Comparison of ENCODE assay signal across 12 cellular contexts in the genomic region with DNA sequence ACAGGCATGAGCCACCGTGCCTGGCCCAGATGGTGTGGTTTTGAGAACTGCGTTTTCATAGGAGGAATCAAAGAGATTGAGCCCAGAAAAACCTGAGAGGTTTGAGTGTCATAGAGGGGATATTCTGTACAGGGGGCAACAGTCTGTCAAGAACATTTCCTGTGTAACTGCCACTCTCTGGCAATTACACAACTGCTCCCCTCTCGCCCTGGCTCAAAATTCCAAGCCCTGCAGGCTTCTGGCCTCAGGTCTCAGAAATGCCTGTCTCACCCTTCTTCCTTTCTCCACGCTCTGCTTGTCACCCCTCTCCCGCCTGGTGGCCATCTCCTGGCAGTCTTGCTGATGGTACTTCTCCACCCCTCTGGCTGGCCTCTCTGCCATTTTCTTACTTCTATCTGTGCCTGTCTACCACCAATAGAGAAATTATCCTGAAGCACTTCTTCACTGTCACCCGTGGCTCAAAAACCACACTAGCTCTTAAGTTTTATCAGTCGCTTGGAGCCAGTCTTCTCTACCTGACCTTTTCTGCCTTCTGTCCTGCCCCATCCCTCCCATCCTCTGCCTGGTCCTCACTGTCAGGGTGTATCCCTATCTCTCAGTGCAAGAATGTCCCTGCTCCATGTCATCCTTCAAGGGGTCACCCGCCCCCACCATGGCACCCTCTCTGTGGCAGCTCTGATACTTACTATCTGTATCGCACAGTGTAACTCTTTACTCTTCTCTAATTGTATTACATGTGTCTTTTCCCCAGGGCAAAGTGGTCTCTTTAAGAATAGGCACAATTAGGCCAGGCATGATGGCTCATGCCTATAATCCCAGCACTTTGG. TPM values are rescaled to one million over a fixed set of nuclear protein-coding genes. Genes with fewer than 3 reads are reported as not detected.
A peak's percentile ranks its signal among the peaks of the same experiment; 100 is the strongest.
DNase-seq lines count a peak whose midpoint lies in the region; ATAC-seq, FAIRE-seq and TF ChIP-seq lines count a peak whose summit lies in the region.
"Had no signal": no experiment of that assay in that cellular context is flagged by ENCODE, and none has a peak within 500 bp of the region (broad histone marks: within the 10 kb centered on the region; RNA-seq: fewer than 3 reads in every experiment).

No MANE protein-coding gene starts in this region.

- no peaks in the 10 kb centered on the region for H3K27me3 ChIP-seq in K562 (ENCODE audit: control insufficient read depth in 2 of 2, insufficient read depth in 2 of 2, low read length in 2 of 2)
- no peaks in the 10 kb centered on the region for H3K27me3 ChIP-seq in naive thymus-derived CD4-positive, alpha-beta T cell (ENCODE audit: control insufficient read depth in 2 of 2, insufficient read depth in 2 of 2, low read length in 2 of 2)
- no peaks in the 10 kb centered on the region for H3K27me3 ChIP-seq in thyroid gland

- peak overlapping the region; percentile 24 to 37 for H3K27ac Mint-ChIP-seq in activated naive CD4-positive, alpha-beta T cell treated with anti-CD3 and anti-CD28 coated beads, Interleukin-2, amount 50 U/mL, for 72 hours
- H3K27ac Mint-ChIP-seq in activated naive CD4-positive, alpha-beta T cell treated with anti-CD3 and anti-CD28 coated beads, Interleukin-2, amount 10 ng/mL, durations not matched to agents 7 days and 5 days, result no peak overlapping the region
- H3K27ac Mint-ChIP-seq in naive thymus-derived CD4-positive, alpha-beta T cell, result peak overlapping the region in 6 of 9 donors; percentile 15 to 60 (median 40)

- 36% methylated on average over 9 of the region's 9 CpGs for WGBS in K562 (ENCODE audit: insufficient coverage, low coverage, missing lambda C conversion rate)
- 65 to 77% methylated on average over 9 of the region's 9 CpGs for WGBS in thyroid gland, 2 donors

- TF ChIP-seq POLR2A in K562 (conservative IDR thresholded peaks at IDR 0.05) (no peak), thyroid gland (IDR thresholded peaks at IDR 0.05) (no peak)

- no peak overlapping the region for H2AFZ ChIP-seq in K562 (ENCODE audit: low read depth, low read length)

- TF ChIP-seq CTCF in K562 (IDR thresholded peaks at IDR 0.05 in 2 of 3, conservative IDR thresholded peaks at IDR 0.05 in 1 of 3; ENCODE audit: insufficient read depth in 2 of 3, low read depth in 1 of 3, low read length in 3 of 3) (no peak), thyroid gland (IDR thresholded peaks at IDR 0.05) (no peak)

- intact Hi-C loops in K562 (cut with micrococcal nuclease), result no loop called here
- intact Hi-C loops in naive thymus-derived CD4-positive, alpha-beta T cell (cut with micrococcal nuclease), result no loop called here
- intact Hi-C loops in thyroid gland (cut with DNase I), result no loop called here

- peaks cover 11% of the 10 kb centered on the region for H3K9me1 ChIP-seq in K562 (ENCODE audit: control insufficient read depth, insufficient read depth, low read length)

- TF ChIP-seq RAD21 in K562 (CRISPR knock-in tag; conservative IDR thresholded peaks at IDR 0.05 in 1 of 2, IDR thresholded peaks at IDR 0.05 in 1 of 2), result no peak

- no peak overlapping the region for H3K27ac ChIP-seq in K562 (ENCODE audit: extremely low read depth, low read depth, low read length)
- no peak overlapping the region for H3K27ac ChIP-seq in naive thymus-derived CD4-positive, alpha-beta T cell (ENCODE audit: low read depth, low read length)
- H3K27ac ChIP-seq in thyroid gland, result peak overlapping the region; percentile 40 to 88 (median 73)
- H3K27ac ChIP-seq: VCaP had no signal

- H3K9me3 Mint-ChIP-seq in activated naive CD4-positive, alpha-beta T cell treated with anti-CD3 and anti-CD28 coated beads, Interleukin-2, amount 50 U/mL, for 72 hours, result no peaks in the 10 kb centered on the region
- H3K9me3 Mint-ChIP-seq in activated naive CD4-positive, alpha-beta T cell treated with anti-CD3 and anti-CD28 coated beads, Interleukin-2, amount 10 ng/mL, durations not matched to agents 7 days and 5 days, result no peaks in the 10 kb centered on the region
- peaks cover 0 to 2% (median 0%) of the 10 kb centered on the region in 11 donors for H3K9me3 Mint-ChIP-seq in naive thymus-derived CD4-positive, alpha-beta T cell

- peak; percentile 87 for FAIRE-seq in K562 (lab: Jason Lieb, UNC)
- FAIRE-seq: endometrium had no signal

- H3K36me3 ChIP-seq in K562 (ENCODE audit: control insufficient read depth, insufficient read depth, low read length) (peaks cover 11% of the 10 kb centered on the region; the same call in 2 of the 3 replicates), thyroid gland (no peaks in the 10 kb centered on the region)
- H3K36me3 ChIP-seq in naive thymus-derived CD4-positive, alpha-beta T cell (ENCODE audit: control insufficient read depth in 2 of 3, insufficient read depth in 3 of 3, low read length in 3 of 3), result no peaks in the 10 kb centered on the region

- H3K4me1 ChIP-seq in K562 (replicated peaks in 1 of 2; ENCODE audit: control insufficient read depth in 2 of 2, insufficient read depth in 2 of 2, low read length in 2 of 2) (peaks cover 42 to 43% of the 10 kb centered on the region in 2 experiments), thyroid gland (peaks cover 19 to 84% of the 10 kb centered on the region in 2 donors)
- H3K4me1 ChIP-seq in naive thymus-derived CD4-positive, alpha-beta T cell (ENCODE audit: control insufficient read depth in 2 of 2, insufficient read depth in 2 of 2, low read length in 2 of 2), result peaks cover 18 to 29% of the 10 kb centered on the region in 2 donors

- CTCF ChIA-PET in activated naive CD4-positive, alpha-beta T cell treated with anti-CD3 and anti-CD28 coated beads, Interleukin-2, amount 10 ng/mL, durations not matched to agents 7 days and 5 days (lab: Charles Lee), result no interaction called here
- CTCF ChIA-PET in K562 (lab: Yijun Ruan, JAX; ENCODE audit: low intra/inter-chr PET ratio), result no interaction called here
- CTCF ChIA-PET in naive thymus-derived CD4-positive, alpha-beta T cell (lab: Charles Lee), result no interaction called here

- H3K9me3 ChIP-seq in K562 (replicated peaks; ENCODE audit: control insufficient read depth, insufficient read depth, low read depth, low read length), result no peaks in the 10 kb centered on the region
- H3K9me3 ChIP-seq in naive thymus-derived CD4-positive, alpha-beta T cell (ENCODE audit: control insufficient read depth in 2 of 3, low read length in 3 of 3), result no peaks in the 10 kb centered on the region
- H3K9me3 ChIP-seq in thyroid gland, result no peaks in the 10 kb centered on the region

- POLR2A ChIA-PET in K562 (lab: Yijun Ruan, JAX), result interaction anchor here (1.0 to 4.0 kb wide), 8 partner anchors 7 to 50 kb away, joined by 3 to 14 read pairs (median 6); partner anchors contain the start of genes MAT2A and RNF181
- POLR2A ChIA-PET in naive thymus-derived CD4-positive, alpha-beta T cell (lab: Charles Lee), result interaction anchor here (0.6 to 6.4 kb wide), 4 partner anchors 6 to 719 kb away, joined by 3 to 85 read pairs (median 10); partner anchors contain the start of gene RNF181

- H3K4me3 Mint-ChIP-seq in activated naive CD4-positive, alpha-beta T cell treated with anti-CD3 and anti-CD28 coated beads, Interleukin-2, amount 10 ng/mL, durations not matched to agents 7 days and 5 days, result no peak overlapping the region
- peak overlapping the region in 2 of 10 donors; percentile 32 to 51 for H3K4me3 Mint-ChIP-seq in naive thymus-derived CD4-positive, alpha-beta T cell

- H3K79me2 ChIP-seq in K562 (ENCODE audit: control insufficient read depth, insufficient read depth, low read length), result no peaks in the 10 kb centered on the region; the same call in 2 of the 3 replicates

- no peak for DNase-seq in activated naive CD4-positive, alpha-beta T cell treated with anti-CD3 and anti-CD28 coated beads, Interleukin-2, amount 50 U/mL, for 72 hours (ENCODE audit: low spot score in 2 of 2)
- DNase-seq in activated naive CD4-positive, alpha-beta T cell treated with anti-CD3 and anti-CD28 coated beads, Interleukin-2, amount 10 ng/mL, durations not matched to agents 7 days and 5 days, result no peak
- peak in 3 of 4 experiments; percentile 36 to 80 (median 59) for DNase-seq in K562 (ENCODE audit: extremely low read depth in 1 of 4, low spot score in 3 of 4)
- DNase-seq in naive thymus-derived CD4-positive, alpha-beta T cell, result no peak
- DNase-seq in thyroid gland, result no peak
- DNase-seq in stimulated activated naive CD4-positive, alpha-beta T cell treated with Interleukin-2 at 50 U/mL for 16 hours (lab: John Stamatoyannopoulos, UW), result no peak
- DNase-seq in NCI-H2107 (lab: John Stamatoyannopoulos, UW), result no peak
- DNase-seq: activated gamma-delta T cell had no signal

- H3K27me3 Mint-ChIP-seq in activated naive CD4-positive, alpha-beta T cell treated with anti-CD3 and anti-CD28 coated beads, Interleukin-2, amount 10 ng/mL, durations not matched to agents 7 days and 5 days, result no peaks in the 10 kb centered on the region
- no peaks in the 10 kb centered on the region for H3K27me3 Mint-ChIP-seq in naive thymus-derived CD4-positive, alpha-beta T cell

- in situ Hi-C loops in K562 (cut with MboI), result no loop called here

- peak overlapping the region in 1 of 2 experiments; percentile 60; a peak in 1 of 4 replicates for H3K9ac ChIP-seq in K562 (ENCODE audit: insufficient read depth in 1 of 2, low read depth in 2 of 2, low read length in 2 of 2)

- H3K36me3 Mint-ChIP-seq in activated naive CD4-positive, alpha-beta T cell treated with anti-CD3 and anti-CD28 coated beads, Interleukin-2, amount 50 U/mL, for 72 hours, result peaks cover 0 to 2% of the 10 kb centered on the region in 2 donors
- peaks cover 14% of the 10 kb centered on the region for H3K36me3 Mint-ChIP-seq in activated naive CD4-positive, alpha-beta T cell treated with anti-CD3 and anti-CD28 coated beads, Interleukin-2, amount 10 ng/mL, durations not matched to agents 7 days and 5 days
- peaks cover 0 to 6% (median 0%) of the 10 kb centered on the region in 5 donors for H3K36me3 Mint-ChIP-seq in naive thymus-derived CD4-positive, alpha-beta T cell

- no peaks in the 10 kb centered on the region for H4K20me1 ChIP-seq in K562 (replicated peaks; ENCODE audit: control insufficient read depth, insufficient read depth, low read length)

- H3K4me2 ChIP-seq in K562 (ENCODE audit: insufficient read depth, low read length), result no peak overlapping the region; the same call in 1 of the 2 replicates

- peak; percentile 38; the same call in 1 of the 2 replicates for TF ChIP-seq EP300 in K562 (IDR thresholded peaks at IDR 0.05; ENCODE audit: low read length)

- no TSS peak for BruUV-seq in K562 (replicated peaks; lab: Mats Ljungman, UMichigan)

- H3K4me3 ChIP-seq in K562 (no peak overlapping the region), thyroid gland (replicated peaks in 1 of 3) (no peak overlapping the region)
- no peak overlapping the region for H3K4me3 ChIP-seq in naive thymus-derived CD4-positive, alpha-beta T cell (ENCODE audit: low read length)

- no peak for ATAC-seq in activated naive CD4-positive, alpha-beta T cell treated with anti-CD3 and anti-CD28 coated beads, Interleukin-2, amount 50 U/mL, for 72 hours
- ATAC-seq in K562 (peak; percentile 5), GM21526 (IDR thresholded peaks at IDR 0.05; ENCODE audit: low FRiP score, unreplicated experiment) (no peak)
- ATAC-seq in naive thymus-derived CD4-positive, alpha-beta T cell, result no peak

- peaks cover 58% of the 10 kb centered on the region for H3K4me1 Mint-ChIP-seq in activated naive CD4-positive, alpha-beta T cell treated with anti-CD3 and anti-CD28 coated beads, Interleukin-2, amount 10 ng/mL, durations not matched to agents 7 days and 5 days
- peaks cover 39 to 61% (median 50%) of the 10 kb centered on the region in 7 donors for H3K4me1 Mint-ChIP-seq in naive thymus-derived CD4-positive, alpha-beta T cell

RNA-seq across cellular contexts. Expression of gene VAMP5, which starts 4.2 kb away (rescaled TPM):
- total RNA-seq in activated naive CD4-positive, alpha-beta T cell treated with anti-CD3 and anti-CD28 coated beads, Interleukin-2, amount 50 U/mL, for 72 hours, result 10 to 100 TPM; 50.6 to 68.0 TPM
- total RNA-seq in K562 (2011; cell fraction: chromatin; rRNA removed; ENCODE audit: low replicate concordance), result 0.74 and 3.7 TPM in 2 replicates
- total RNA-seq in K562 (2011; cell fraction: nucleolus; rRNA removed), result 2.6 and 4.3 TPM in 2 replicates
- 1.8 and 2.7 TPM in 2 replicates for total RNA-seq in K562 (2011; cell fraction: nucleoplasm; rRNA removed)
- total RNA-seq in K562 (2014; rRNA removed) (0.41 and 0.59 TPM in 2 replicates), K562 (2014; rRNA removed; fragmentation: Illumina TruSeq; extraction: Trizol) (not detected in 2 replicates), K562 (2015; rRNA removed; fragmentation: Illumina TruSeq; extraction: Trizol) (not detected in 2 replicates), K562 (2021) (0.85 and 1.1 TPM in 2 replicates), thyroid gland (10 to 100 TPM; 13.6 to 41.3 (median 20.7) TPM)
- polyA plus RNA-seq in K562 (2011; rRNA removed) (1.5 and 1.9 TPM in 2 replicates), K562 (2014; fragmentation: Illumina TruSeq; extraction: Trizol) (0.39 and 0.54 TPM in 2 replicates), K562 (2014; fragmentation: Nextera tagmentation; extraction: Ambion mirVana) (1 to 10 TPM; 1.5 to 1.9 TPM), K562 (2014; rRNA removed) (0.34 and 1.5 TPM in 2 replicates)
- 2.1 and 2.8 TPM in 2 replicates for polyA plus RNA-seq in K562 (2011; cell fraction: cytosol; rRNA removed)
- polyA plus RNA-seq in K562 (2011; cell fraction: nucleus; rRNA removed), result 4.2 and 6.3 TPM in 2 replicates
- polyA plus RNA-seq in K562 (2012), result 0.68 and 4.7 TPM in 2 replicates
- 1.3 and 2.5 TPM in 2 replicates for polyA minus RNA-seq in K562 (2011; rRNA and poly(A)+ RNA removed)
- polyA minus RNA-seq in K562 (2011; cell fraction: cytosol; rRNA and poly(A)+ RNA removed), result not detected in 2 replicates
- 0.54 and 0.78 TPM in 2 replicates for polyA minus RNA-seq in K562 (2011; cell fraction: nucleus; rRNA and poly(A)+ RNA removed)
- 10 to 100 TPM; 25.6 to 73.8 (median 35.1) TPM for total RNA-seq in naive thymus-derived CD4-positive, alpha-beta T cell
- 100 to 1,000 TPM; 115 to 121 TPM for polyA plus RNA-seq in naive thymus-derived CD4-positive, alpha-beta T cell
- polyA plus RNA-seq: neural cell had no signal

RNA-seq across cellular contexts. Expression of gene RNF181, which starts 7.1 kb away (rescaled TPM):
- total RNA-seq in activated naive CD4-positive, alpha-beta T cell treated with anti-CD3 and anti-CD28 coated beads, Interleukin-2, amount 50 U/mL, for 72 hours, result 100 to 1,000 TPM; 128 to 163 TPM
- 76.8 and 189 TPM in 2 replicates for total RNA-seq in K562 (2011; cell fraction: chromatin; rRNA removed; ENCODE audit: low replicate concordance)
- 209 and 223 TPM in 2 replicates for total RNA-seq in K562 (2011; cell fraction: nucleolus; rRNA removed)
- 148 and 152 TPM in 2 replicates for total RNA-seq in K562 (2011; cell fraction: nucleoplasm; rRNA removed)
- total RNA-seq in K562 (2014; rRNA removed), result 189 and 243 TPM in 2 replicates
- total RNA-seq in K562 (2014; rRNA removed; fragmentation: Illumina TruSeq; extraction: Trizol), result 181 and 208 TPM in 2 replicates
- total RNA-seq in K562 (2015; rRNA removed; fragmentation: Illumina TruSeq; extraction: Trizol), result 150 and 156 TPM in 2 replicates
- total RNA-seq in K562 (2021), result 139 and 158 TPM in 2 replicates
- 324 and 492 TPM in 2 replicates for polyA plus RNA-seq in K562 (2011; rRNA removed)
- polyA plus RNA-seq in K562 (2011; cell fraction: cytosol; rRNA removed), result 513 and 736 TPM in 2 replicates
- 354 and 425 TPM in 2 replicates for polyA plus RNA-seq in K562 (2011; cell fraction: nucleus; rRNA removed)
- polyA plus RNA-seq in K562 (2012), result 249 and 379 TPM in 2 replicates
- polyA plus RNA-seq in K562 (2014; fragmentation: Illumina TruSeq; extraction: Trizol), result 253 and 256 TPM in 2 replicates
- 100 to 1,000 TPM; 425 to 485 TPM for polyA plus RNA-seq in K562 (2014; fragmentation: Nextera tagmentation; extraction: Ambion mirVana)
- 289 and 334 TPM in 2 replicates for polyA plus RNA-seq in K562 (2014; rRNA removed)
- 88.4 and 169 TPM in 2 replicates for polyA minus RNA-seq in K562 (2011; rRNA and poly(A)+ RNA removed)
- polyA minus RNA-seq in K562 (2011; cell fraction: cytosol; rRNA and poly(A)+ RNA removed), result 40.6 and 67.6 TPM in 2 replicates
- 58.2 and 63.7 TPM in 2 replicates for polyA minus RNA-seq in K562 (2011; cell fraction: nucleus; rRNA and poly(A)+ RNA removed)
- 100 to 1,000 TPM in 1 of 5 experiments, 10 to 100 TPM in 4; 38.5 to 118 (median 61.4) TPM for total RNA-seq in naive thymus-derived CD4-positive, alpha-beta T cell
- polyA plus RNA-seq in naive thymus-derived CD4-positive, alpha-beta T cell, result 100 to 1,000 TPM; 168 to 175 TPM
- 100 to 1,000 TPM in 3 of 4 donors, 10 to 100 TPM in 1; 86.9 to 202 (median 168) TPM for total RNA-seq in thyroid gland

RNA-seq across cellular contexts. Expression of gene VAMP8, which starts 11.0 kb away (rescaled TPM):
- 100 to 1,000 TPM; 119 to 135 TPM for total RNA-seq in activated naive CD4-positive, alpha-beta T cell treated with anti-CD3 and anti-CD28 coated beads, Interleukin-2, amount 50 U/mL, for 72 hours
- 24.0 and 36.3 TPM in 2 replicates for total RNA-seq in K562 (2011; cell fraction: chromatin; rRNA removed; ENCODE audit: low replicate concordance)
- total RNA-seq in K562 (2011; cell fraction: nucleolus; rRNA removed), result 32.9 and 36.7 TPM in 2 replicates
- total RNA-seq in K562 (2011; cell fraction: nucleoplasm; rRNA removed), result 35.9 and 47.3 TPM in 2 replicates
- 146 and 183 TPM in 2 replicates for total RNA-seq in K562 (2014; rRNA removed)
- total RNA-seq in K562 (2014; rRNA removed; fragmentation: Illumina TruSeq; extraction: Trizol), result 107 and 129 TPM in 2 replicates
- total RNA-seq in K562 (2015; rRNA removed; fragmentation: Illumina TruSeq; extraction: Trizol), result 96.4 and 109 TPM in 2 replicates
- 140 and 149 TPM in 2 replicates for total RNA-seq in K562 (2021)
- polyA plus RNA-seq in K562 (2011; rRNA removed), result 184 and 340 TPM in 2 replicates
- polyA plus RNA-seq in K562 (2011; cell fraction: cytosol; rRNA removed), result 266 and 268 TPM in 2 replicates
- polyA plus RNA-seq in K562 (2011; cell fraction: nucleus; rRNA removed), result 98.3 and 102 TPM in 2 replicates
- 193 and 225 TPM in 2 replicates for polyA plus RNA-seq in K562 (2012)
- polyA plus RNA-seq in K562 (2014; fragmentation: Illumina TruSeq; extraction: Trizol), result 301 and 302 TPM in 2 replicates
- 100 to 1,000 TPM; 566 to 571 TPM for polyA plus RNA-seq in K562 (2014; fragmentation: Nextera tagmentation; extraction: Ambion mirVana)
- polyA plus RNA-seq in K562 (2014; rRNA removed), result 248 and 255 TPM in 2 replicates
- polyA minus RNA-seq in K562 (2011; rRNA and poly(A)+ RNA removed), result 89.7 and 134 TPM in 2 replicates
- polyA minus RNA-seq in K562 (2011; cell fraction: cytosol; rRNA and poly(A)+ RNA removed), result 26.2 and 47.2 TPM in 2 replicates
- polyA minus RNA-seq in K562 (2011; cell fraction: nucleus; rRNA and poly(A)+ RNA removed), result 16.0 and 18.9 TPM in 2 replicates
- 100 to 1,000 TPM in 2 of 5 experiments, 10 to 100 TPM in 3; 55.1 to 137 (median 83.2) TPM for total RNA-seq in naive thymus-derived CD4-positive, alpha-beta T cell
- 100 to 1,000 TPM; 312 to 347 TPM for polyA plus RNA-seq in naive thymus-derived CD4-positive, alpha-beta T cell
- total RNA-seq in thyroid gland, result 100 to 1,000 TPM in 3 of 4 donors, 10 to 100 TPM in 1; 89.6 to 171 (median 121) TPM
- polyA plus RNA-seq: neural cell had no signal

RNA-seq across cellular contexts. Expression of gene TMEM150A, which starts 14.1 kb away (rescaled TPM):
- 1 to 10 TPM in 1 of 2 donors, under 1 TPM in 1; 0.91 to 3.1 TPM for total RNA-seq in activated naive CD4-positive, alpha-beta T cell treated with anti-CD3 and anti-CD28 coated beads, Interleukin-2, amount 50 U/mL, for 72 hours
- total RNA-seq in K562 (2011; cell fraction: chromatin; rRNA removed; ENCODE audit: low replicate concordance), result 12.3 and 50.7 TPM in 2 replicates
- total RNA-seq in K562 (2011; cell fraction: nucleolus; rRNA removed), result 25.1 and 34.9 TPM in 2 replicates
- total RNA-seq in K562 (2011; cell fraction: nucleoplasm; rRNA removed), result 20.9 and 29.0 TPM in 2 replicates
- total RNA-seq in K562 (2014; rRNA removed) (8.4 and 12.9 TPM in 2 replicates), K562 (2014; rRNA removed; fragmentation: Illumina TruSeq; extraction: Trizol) (3.6 and 6.0 TPM in 2 replicates), K562 (2015; rRNA removed; fragmentation: Illumina TruSeq; extraction: Trizol) (7.4 and 8.4 TPM in 2 replicates), K562 (2021) (13.3 and 15.5 TPM in 2 replicates), thyroid gland (10 to 100 TPM in 3 of 4 donors, 1 to 10 TPM in 1; 8.9 to 25.2 (median 21.9) TPM)
- polyA plus RNA-seq in K562 (2011; rRNA removed) (8.9 and 9.6 TPM in 2 replicates), K562 (2014; fragmentation: Illumina TruSeq; extraction: Trizol) (17.1 and 20.8 TPM in 2 replicates), K562 (2014; fragmentation: Nextera tagmentation; extraction: Ambion mirVana) (1 to 10 TPM; 3.9 to 5.3 TPM), K562 (2014; rRNA removed) (12.9 and 16.2 TPM in 2 replicates)
- 7.1 and 29.5 TPM in 2 replicates for polyA plus RNA-seq in K562 (2011; cell fraction: cytosol; rRNA removed)
- 31.7 and 96.1 TPM in 2 replicates for polyA plus RNA-seq in K562 (2011; cell fraction: nucleus; rRNA removed)
- 11.9 and 15.8 TPM in 2 replicates for polyA plus RNA-seq in K562 (2012)
- 3.5 and 7.0 TPM in 2 replicates for polyA minus RNA-seq in K562 (2011; rRNA and poly(A)+ RNA removed)
- polyA minus RNA-seq in K562 (2011; cell fraction: cytosol; rRNA and poly(A)+ RNA removed), result 3.9 and 9.4 TPM in 2 replicates
- 7.6 and 11.0 TPM in 2 replicates for polyA minus RNA-seq in K562 (2011; cell fraction: nucleus; rRNA and poly(A)+ RNA removed)
- total RNA-seq in naive thymus-derived CD4-positive, alpha-beta T cell, result 10 to 100 TPM in 3 of 5 experiments, 1 to 10 TPM in 2; 5.1 to 17.8 (median 11.2) TPM
- polyA plus RNA-seq in naive thymus-derived CD4-positive, alpha-beta T cell, result 10 to 100 TPM; 11.1 to 15.4 TPM

RNA-seq across cellular contexts. Expression of gene C2orf68, which starts 23.4 kb away (rescaled TPM):
- total RNA-seq in activated naive CD4-positive, alpha-beta T cell treated with anti-CD3 and anti-CD28 coated beads, Interleukin-2, amount 50 U/mL, for 72 hours, result 10 to 100 TPM; 28.8 to 38.9 TPM
- total RNA-seq in K562 (2011; cell fraction: chromatin; rRNA removed; ENCODE audit: low replicate concordance), result 48.1 and 80.4 TPM in 2 replicates
- 45.8 and 61.2 TPM in 2 replicates for total RNA-seq in K562 (2011; cell fraction: nucleolus; rRNA removed)
- total RNA-seq in K562 (2011; cell fraction: nucleoplasm; rRNA removed), result 58.4 and 76.0 TPM in 2 replicates
- 22.1 and 33.2 TPM in 2 replicates for total RNA-seq in K562 (2014; rRNA removed)
- total RNA-seq in K562 (2014; rRNA removed; fragmentation: Illumina TruSeq; extraction: Trizol), result 29.4 and 31.7 TPM in 2 replicates
- total RNA-seq in K562 (2015; rRNA removed; fragmentation: Illumina TruSeq; extraction: Trizol), result 26.8 and 30.1 TPM in 2 replicates
- 36.6 and 41.6 TPM in 2 replicates for total RNA-seq in K562 (2021)
- 32.6 and 50.0 TPM in 2 replicates for polyA plus RNA-seq in K562 (2011; rRNA removed)
- 29.4 and 39.0 TPM in 2 replicates for polyA plus RNA-seq in K562 (2011; cell fraction: cytosol; rRNA removed)
- 36.4 and 51.5 TPM in 2 replicates for polyA plus RNA-seq in K562 (2011; cell fraction: nucleus; rRNA removed)
- polyA plus RNA-seq in K562 (2012), result 25.7 and 42.8 TPM in 2 replicates
- polyA plus RNA-seq in K562 (2014; fragmentation: Illumina TruSeq; extraction: Trizol), result 31.7 and 31.8 TPM in 2 replicates
- polyA plus RNA-seq in K562 (2014; fragmentation: Nextera tagmentation; extraction: Ambion mirVana), result 10 to 100 TPM; 33.1 to 33.4 TPM
- 27.5 and 31.5 TPM in 2 replicates for polyA plus RNA-seq in K562 (2014; rRNA removed)
- polyA minus RNA-seq in K562 (2011; rRNA and poly(A)+ RNA removed), result 24.7 and 40.2 TPM in 2 replicates
- 13.6 and 33.5 TPM in 2 replicates for polyA minus RNA-seq in K562 (2011; cell fraction: cytosol; rRNA and poly(A)+ RNA removed)
- polyA minus RNA-seq in K562 (2011; cell fraction: nucleus; rRNA and poly(A)+ RNA removed), result 15.9 and 17.7 TPM in 2 replicates
- 10 to 100 TPM; 40.9 to 92.1 (median 51.6) TPM for total RNA-seq in naive thymus-derived CD4-positive, alpha-beta T cell
- 10 to 100 TPM; 24.9 to 26.6 TPM for polyA plus RNA-seq in naive thymus-derived CD4-positive, alpha-beta T cell
- 10 to 100 TPM; 24.0 to 30.1 (median 25.8) TPM for total RNA-seq in thyroid gland

Comparison
In these comparisons a context has a peak if more than half of its experiments do, and no peak if none do; other contexts are left out.
1. DNase-seq: peak in K562 (3 of 4); none in activated naive CD4-positive, alpha-beta T cell treated with anti-CD3 and anti-CD28 coated beads, Interleukin-2, amount 50 U/mL, for 72 hours (0 of 2), activated naive CD4-positive, alpha-beta T cell treated with anti-CD3 and anti-CD28 coated beads, Interleukin-2, amount 10 ng/mL, durations not matched to agents 7 days and 5 days (single experiment), naive thymus-derived CD4-positive, alpha-beta T cell (0 of 9), thyroid gland (0 of 2), stimulated activated naive CD4-positive, alpha-beta T cell treated with Interleukin-2 at 50 U/mL for 16 hours (single experiment) and NCI-H2107 (single experiment).
2. H3K27ac ChIP-seq: peak in thyroid gland (3 of 3); none in K562 (single experiment) and naive thymus-derived CD4-positive, alpha-beta T cell (single experiment).